In genomic region chr3:6281662-6282061, GRCh38 we compare ENCODE assay signal across 15 cellular contexts.
DNase-seq lines count a peak whose midpoint lies in the region; ATAC-seq and TF ChIP-seq lines count a peak whose summit lies in the region.
"Had no signal": no experiment of that assay in that cellular context is flagged by ENCODE, and none has a peak within 500 bp of the region (broad histone marks: within the 10 kb centered on the region; RNA-seq: fewer than 3 reads in every experiment).

No MANE protein-coding gene starts in this region.

- H3K4me2 ChIP-seq in trophoblast cell (ENCODE audit: low read length): no peak overlapping the region
- H3K4me2 ChIP-seq: PC-9 had no signal

- H4K8ac ChIP-seq in trophoblast cell (ENCODE audit: low read depth, low read length): no peak overlapping the region

- no peak overlapping the region for H2AFZ ChIP-seq in trophoblast cell (ENCODE audit: insufficient read depth, low read length, poor library complexity)
- H2AFZ ChIP-seq: GM23248, PC-9 had no signal

- no peak for TF ChIP-seq POLR2A in prostate gland (IDR thresholded peaks at IDR 0.05)

- TF ChIP-seq CTCF in GM12865 (IDR thresholded peaks at IDR 0.05; ENCODE audit: insufficient read depth, low read depth, low read length, missing control alignments) (no peak), prostate gland (IDR thresholded peaks at IDR 0.05) (no peak)

- H3K4me3 ChIP-seq in GM12865 (ENCODE audit: low read depth, low read length) (no peak overlapping the region), prostate gland (no peak overlapping the region), trophoblast cell (ENCODE audit: low read depth, low read length) (no peak overlapping the region)
- H3K4me3 ChIP-seq: GM23248, PC-9 had no signal

- no peak overlapping the region for H2BK12ac ChIP-seq in trophoblast cell (ENCODE audit: low read length)

- no peak overlapping the region for H3K14ac ChIP-seq in trophoblast cell (ENCODE audit: low read length)

- H3K4me3 Mint-ChIP-seq in memory B cell: peak overlapping the region; percentile 37
- H3K4me3 Mint-ChIP-seq: CD14-positive monocyte had no signal

- H3K27me3 ChIP-seq in prostate gland (replicated peaks; ENCODE audit: insufficient read depth): no peaks in the 10 kb centered on the region
- H3K27me3 ChIP-seq in trophoblast cell (ENCODE audit: insufficient read depth, low read length): no peaks in the 10 kb centered on the region

- no peak overlapping the region for H3K23ac ChIP-seq in trophoblast cell (ENCODE audit: low read length)

- H3K4me1 Mint-ChIP-seq in memory B cell: peaks cover 33% of the 10 kb centered on the region

- H3K4ac ChIP-seq in trophoblast cell (ENCODE audit: low read depth, low read length): no peak overlapping the region

- H3K27me3 Mint-ChIP-seq in memory B cell: no peaks in the 10 kb centered on the region
- H3K27me3 Mint-ChIP-seq: IgD-negative memory B cell had no signal

- H3K79me1 ChIP-seq in trophoblast cell (ENCODE audit: low read length): no peaks in the 10 kb centered on the region

- no peak overlapping the region for H2BK5ac ChIP-seq in trophoblast cell (ENCODE audit: low read depth, low read length, poor library complexity)

- H3K9me3 Mint-ChIP-seq in memory B cell: peaks cover 4% of the 10 kb centered on the region

- H3K36me3 ChIP-seq in prostate gland (no peaks in the 10 kb centered on the region), trophoblast cell (ENCODE audit: control insufficient read depth in 1 of 2, insufficient read depth in 2 of 2, low read length in 2 of 2) (no peaks in the 10 kb centered on the region)

- ATAC-seq in GM19351 (IDR thresholded peaks at IDR 0.05; ENCODE audit: unreplicated experiment): peak; percentile 62
- ATAC-seq in HG03460 (IDR thresholded peaks at IDR 0.05; ENCODE audit: unreplicated experiment): peak; percentile 65
- ATAC-seq in memory B cell (ENCODE audit: low read depth): peak; percentile 80
- ATAC-seq: HCT116 had no signal

- H3K4me1 ChIP-seq in prostate gland (replicated peaks): no peaks in the 10 kb centered on the region
- no peaks in the 10 kb centered on the region for H3K4me1 ChIP-seq in trophoblast cell (ENCODE audit: control insufficient read depth in 1 of 2, insufficient read depth in 2 of 2, low read length in 2 of 2)

- H3K27ac ChIP-seq in prostate gland (no peak overlapping the region), trophoblast cell (ENCODE audit: low read depth, low read length) (no peak overlapping the region)
- H3K27ac ChIP-seq: GM23248, PC-9 had no signal

- H4K12ac ChIP-seq in trophoblast cell (ENCODE audit: low read depth, low read length): no peak overlapping the region

- H3K9me3 ChIP-seq in prostate gland (no peaks in the 10 kb centered on the region), trophoblast cell (ENCODE audit: insufficient read depth, low read depth, low read length) (peaks cover 3% of the 10 kb centered on the region)

- H2AK5ac ChIP-seq in trophoblast cell (ENCODE audit: low read length): no peak overlapping the region

- H3K18ac ChIP-seq in trophoblast cell (ENCODE audit: low read length): no peak overlapping the region

- no peaks in the 10 kb centered on the region for H3K36me3 Mint-ChIP-seq in memory B cell
- H3K36me3 Mint-ChIP-seq: CD14-positive monocyte, IgD-negative memory B cell had no signal

- peak overlapping the region; percentile 62 for H3K27ac Mint-ChIP-seq in memory B cell

- H4K91ac ChIP-seq in trophoblast cell (ENCODE audit: low read depth, low read length): no peak overlapping the region

- H3K9ac ChIP-seq in trophoblast cell (ENCODE audit: low read length): no peak overlapping the region
- H3K9ac ChIP-seq: GM23248 had no signal

- peak; percentile 45 for DNase-seq in GM12865 (ENCODE audit: low read depth)
- no peak for DNase-seq in memory B cell (ENCODE audit: low spot score in 2 of 2)
- no peak for DNase-seq in prostate gland (ENCODE audit: low spot score)
- no peak for DNase-seq in trophoblast cell
- DNase-seq in NK-92 (lab: John Stamatoyannopoulos, UW; ENCODE audit: unreplicated experiment): no peak
- DNase-seq: GM23248, NCI-H1930, NCI-H2171 treated with DMSO at 0.1 percent for 48 hours, NCI-H446 treated with DMSO at 0.1 percent for 48 hours, PC-9 had no signal

- no peak overlapping the region for H2BK120ac ChIP-seq in trophoblast cell (ENCODE audit: insufficient read depth, low read length, poor library complexity)

- H3K79me2 ChIP-seq in trophoblast cell (ENCODE audit: control insufficient read depth, insufficient read depth, low read length, poor library complexity): no peaks in the 10 kb centered on the region

- intact Hi-C loops in prostate gland (cut with DNase I): no loop called here
